ENCODE assay signal across 18 cellular contexts in genomic region chr22:34776827-34777226, GRCh38.
DNase-seq lines count a peak whose midpoint lies in the region; ATAC-seq and TF ChIP-seq lines count a peak whose summit lies in the region.
"Had no signal": no experiment of that assay in that cellular context is flagged by ENCODE, and none has a peak within 500 bp of the region (broad histone marks: within the 10 kb centered on the region; RNA-seq: fewer than 3 reads in every experiment).

No MANE protein-coding gene starts in this region.

- ATAC-seq in HG03521 (IDR thresholded peaks at IDR 0.05; ENCODE audit: unreplicated experiment) = no peak
- ATAC-seq: A549 had no signal

- DNase-seq in AG10803 (ENCODE audit: low read depth) (peak; percentile 3), M059J (ENCODE audit: low read depth) (peak; percentile 59), astrocyte of the hippocampus (ENCODE audit: low read depth, low spot score) (peak; percentile 13), putamen (ENCODE audit: low spot score) (peak; percentile 46), brain microvascular endothelial cell (no peak)
- no peak for DNase-seq in stimulated activated CD4-positive, alpha-beta T cell treated with anti-CD3 and anti-CD28 coated beads, Interleukin-1b, Interleukin-23, amount 100 ng/mL, for 48 hours
- DNase-seq: DMS79, H9, Karpas-422, MG63, NCI-H1105, NCI-H1694, NCI-H2081 treated with DMSO at 0.1 percent for 48 hours, NCI-H510A, NCI-H748 treated with DMSO at 0.1 percent for 48 hours had no signal

- no peaks in the 10 kb centered on the region for H3K27me3 ChIP-seq in brain microvascular endothelial cell (replicated peaks)
- H3K27me3 ChIP-seq: MG63 had no signal

- in situ Hi-C loops in brain microvascular endothelial cell (cut with HindIII; ENCODE audit: low pct_ligation_motif_present, low sequenced_read_pairs) = no loop called here

- TF ChIP-seq CTCF in AG10803 (conservative IDR thresholded peaks at IDR 0.05; ENCODE audit: low read length) = no peak
- no peak for TF ChIP-seq CTCF in brain microvascular endothelial cell (IDR thresholded peaks at IDR 0.05; ENCODE audit: low read depth, low read length, missing control alignments)

- H3K36me3 ChIP-seq in brain microvascular endothelial cell (replicated peaks) = no peaks in the 10 kb centered on the region
- H3K36me3 ChIP-seq: MG63 had no signal

- H3K4me3 ChIP-seq in AG10803 (ENCODE audit: low read length) = no peak overlapping the region
- no peak overlapping the region for H3K4me3 ChIP-seq in brain microvascular endothelial cell (ENCODE audit: low read depth, low read length)
- H3K4me3 ChIP-seq: A549, MG63 had no signal

- no peak overlapping the region for H3K27ac ChIP-seq in brain microvascular endothelial cell
- H3K27ac ChIP-seq: A549, C4-2B had no signal

Comparison
In these comparisons a context has a peak if more than half of its experiments do, and no peak if none do; other contexts are left out.
1. DNase-seq: peak in AG10803 (single experiment), M059J (single experiment), astrocyte of the hippocampus (single experiment) and putamen (single experiment); none in stimulated activated CD4-positive, alpha-beta T cell treated with anti-CD3 and anti-CD28 coated beads, Interleukin-1b, Interleukin-23, amount 100 ng/mL, for 48 hours (single experiment) and brain microvascular endothelial cell (single experiment).